In the genomic region with DNA sequence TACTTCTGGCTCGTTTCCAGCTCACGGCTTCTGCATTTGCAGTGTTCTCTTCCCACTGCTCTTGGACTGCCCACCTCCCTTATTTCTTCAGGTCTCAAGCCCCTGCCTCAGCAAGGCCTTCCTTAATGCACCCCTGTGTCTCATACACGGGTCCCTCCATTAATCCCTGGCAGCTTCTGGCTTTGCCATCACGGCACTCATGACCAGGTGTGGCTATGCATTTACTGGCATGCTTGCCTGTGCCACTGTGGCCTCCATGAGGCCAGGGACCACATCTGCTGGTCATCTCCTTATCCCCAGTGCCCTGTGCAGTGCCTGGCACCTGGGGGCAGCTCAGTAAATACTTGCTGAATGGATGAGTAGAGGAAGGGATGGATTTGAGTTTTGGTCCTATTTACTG, we compare ENCODE assay signal across 22 cellular contexts.
DNase-seq lines count a peak whose midpoint lies in the region; ATAC-seq and TF ChIP-seq lines count a peak whose summit lies in the region.
"Had no signal": no experiment of that assay in that cellular context is flagged by ENCODE, and none has a peak within 500 bp of the region (broad histone marks: within the 10 kb centered on the region; RNA-seq: fewer than 3 reads in every experiment).

No MANE protein-coding gene starts in this region.

- no peaks in the 10 kb centered on the region for H3K36me3 Mint-ChIP-seq in chondrocyte (ENCODE audit: low read depth)

- H3K27ac Mint-ChIP-seq in chondrocyte (ENCODE audit: unreplicated experiment) = no peak overlapping the region
- H3K27ac Mint-ChIP-seq: CD4-positive, alpha-beta T cell had no signal

- H4K20me1 ChIP-seq in osteoblast (ENCODE audit: insufficient read depth, low read length) = no peaks in the 10 kb centered on the region
- H4K20me1 ChIP-seq: BLaER1 had no signal

- H3K9me3 ChIP-seq in osteoblast (ENCODE audit: low read depth, low read length) = no peaks in the 10 kb centered on the region
- no peaks in the 10 kb centered on the region for H3K9me3 ChIP-seq in upper lobe of right lung
- H3K9me3 ChIP-seq: BLaER1, SJSA1 had no signal

- peak; percentile 42 for DNase-seq in activated effector memory CD4-positive, alpha-beta T cell treated with anti-CD3 and anti-CD28 coated beads, Interleukin-2, amount 50 U/mL, for 16 hours
- DNase-seq in activated effector memory CD4-positive, alpha-beta T cell treated with Interleukin-2 at 50 U/mL for 16 hours = no peak
- DNase-seq in chondrocyte (ENCODE audit: low spot score) (peak; percentile 35), osteoblast (ENCODE audit: insufficient read length, low spot score, missing footprints) (peak; percentile 45), upper lobe of right lung (peak; percentile 33), midbrain (lab: John Stamatoyannopoulos, UW) (no peak)
- DNase-seq: GM23248, H7, Karpas-422, NCI-H1105 treated with DMSO at 0.1 percent for 48 hours, NCI-H146, NCI-H2029, NCI-H446, NCI-H524 treated with DMSO at 0.1 percent for 48 hours, NCI-H774, PC-9, Right ventricle myocardium superior had no signal

- no peak overlapping the region for H3K27ac ChIP-seq in osteoblast (ENCODE audit: low read depth, low read length)
- no peak overlapping the region for H3K27ac ChIP-seq in upper lobe of right lung
- H3K27ac ChIP-seq: BLaER1, GM23248, PC-9, SJSA1 had no signal

- H3K36me3 ChIP-seq in osteoblast (ENCODE audit: insufficient read depth, low read length) (no peaks in the 10 kb centered on the region), upper lobe of right lung (no peaks in the 10 kb centered on the region)
- H3K36me3 ChIP-seq: SJSA1 had no signal

- H3K4me1 ChIP-seq in osteoblast (ENCODE audit: insufficient read depth, low read length) (no peaks in the 10 kb centered on the region), upper lobe of right lung (peaks cover 15% of the 10 kb centered on the region)

- no peaks in the 10 kb centered on the region for H3K79me2 ChIP-seq in osteoblast (ENCODE audit: insufficient read depth, low read length)

- H3K27me3 ChIP-seq in osteoblast (ENCODE audit: insufficient read depth, low read length) (peaks cover 4% of the 10 kb centered on the region), upper lobe of right lung (no peaks in the 10 kb centered on the region)
- H3K27me3 ChIP-seq: BLaER1 had no signal

- no peak overlapping the region for H3K4me3 Mint-ChIP-seq in chondrocyte (ENCODE audit: unreplicated experiment)
- H3K4me3 Mint-ChIP-seq: CD4-positive, alpha-beta T cell had no signal

- H3K4me2 ChIP-seq in osteoblast (ENCODE audit: insufficient read depth, low read length) = no peak overlapping the region
- H3K4me2 ChIP-seq: BLaER1, PC-9 had no signal

- H3K4me3 ChIP-seq in osteoblast (ENCODE audit: insufficient read depth, low read length) (no peak overlapping the region), upper lobe of right lung (no peak overlapping the region)
- H3K4me3 ChIP-seq: BLaER1, GM23248, PC-9, SJSA1 had no signal

- H2AFZ ChIP-seq in osteoblast (ENCODE audit: low read length) = no peak overlapping the region
- H2AFZ ChIP-seq: GM23248, PC-9 had no signal

- peaks cover 6% of the 10 kb centered on the region for H3K27me3 Mint-ChIP-seq in chondrocyte (ENCODE audit: low read depth)
- H3K27me3 Mint-ChIP-seq: CD4-positive, alpha-beta T cell had no signal

- H3K9me3 Mint-ChIP-seq in chondrocyte (ENCODE audit: low read depth) = peaks cover 3% of the 10 kb centered on the region
- H3K9me3 Mint-ChIP-seq: CD4-positive, alpha-beta T cell had no signal

- ATAC-seq in upper lobe of right lung (no peak), GM18498 (IDR thresholded peaks at IDR 0.05; ENCODE audit: unreplicated experiment) (no peak)
- ATAC-seq: HepG2 had no signal

- TF ChIP-seq CTCF in chondrocyte (IDR thresholded peaks at IDR 0.05) (no peak), osteoblast (IDR thresholded peaks at IDR 0.05; ENCODE audit: extremely low read depth, low read depth, low read length) (no peak), upper lobe of right lung (IDR thresholded peaks at IDR 0.05) (no peak)

- H3K4me1 Mint-ChIP-seq in chondrocyte (ENCODE audit: low read depth) = peaks cover 7% of the 10 kb centered on the region

- intact Hi-C loops in upper lobe of right lung (cut with DNase I) = no loop called here

Comparison
In these comparisons a context has a peak if more than half of its experiments do, and no peak if none do; other contexts are left out.
1. DNase-seq: peak in activated effector memory CD4-positive, alpha-beta T cell treated with anti-CD3 and anti-CD28 coated beads, Interleukin-2, amount 50 U/mL, for 16 hours (single experiment), chondrocyte (single experiment), osteoblast (single experiment) and upper lobe of right lung (single experiment); none in activated effector memory CD4-positive, alpha-beta T cell treated with Interleukin-2 at 50 U/mL for 16 hours (single experiment) and midbrain (single experiment).